14 cellular contexts compared by ENCODE assay signal in the genomic region with DNA sequence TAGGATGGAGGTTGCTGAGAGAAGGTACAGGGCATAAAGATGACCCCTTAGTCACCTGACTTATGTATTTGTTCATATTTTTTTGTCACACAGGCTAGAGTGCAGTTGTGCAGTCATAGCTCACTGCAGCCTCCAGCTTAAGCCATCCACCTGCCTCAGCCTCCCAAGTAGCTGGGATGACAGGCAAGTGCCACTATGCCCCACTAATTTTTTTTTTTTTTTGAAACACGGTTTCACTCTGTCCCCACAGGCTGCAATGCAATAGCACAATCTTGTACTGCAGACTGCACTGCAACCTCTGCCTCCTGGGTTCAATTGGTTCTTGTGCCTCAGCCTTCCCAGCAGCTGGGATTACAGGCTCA. TPM values are rescaled to one million over a fixed set of nuclear protein-coding genes. Genes with fewer than 3 reads are reported as not detected.
A peak's percentile ranks its signal among the peaks of the same experiment; 100 is the strongest.
DNase-seq lines count a peak whose midpoint lies in the region; ATAC-seq, FAIRE-seq and TF ChIP-seq lines count a peak whose summit lies in the region.
"Had no signal": no experiment of that assay in that cellular context is flagged by ENCODE, and none has a peak within 500 bp of the region (broad histone marks: within the 10 kb centered on the region; RNA-seq: fewer than 3 reads in every experiment).

No MANE protein-coding gene starts in this region.

- no peak overlapping the region for H3K27ac Mint-ChIP-seq in progenitor cell of endocrine pancreas

- H3K4me3 ChIP-seq in SK-N-SH (ENCODE audit: low read depth in 2 of 2, low read length in 1 of 2): no peak overlapping the region; a peak in 1 of 4 replicates
- peak overlapping the region; percentile 97 for H3K4me3 ChIP-seq in OCI-LY3 (ENCODE audit: low read length)
- no peak overlapping the region for H3K4me3 ChIP-seq in H1 (ENCODE audit: extremely low read depth in 1 of 4, insufficient read depth in 2 of 4, low read depth in 3 of 4, low read length in 4 of 4)

- 76% methylated on average over 1 of the region's 1 CpG for WGBS in SK-N-SH (ENCODE audit: low lambda C conversion rate)
- WGBS in H1 (ENCODE audit: extremely low coverage in 1 of 2, insufficient coverage in 1 of 2, insufficient read length in 1 of 2, insufficient replicate concordance in 2 of 2, low coverage in 1 of 2, low lambda C conversion rate in 2 of 2, missing lambda C conversion rate in 1 of 2), 2 experiments: 79% methylated on average over 1 of the region's 1 CpG; no CpG with 5 or more reads in 1 of the 2 experiments

- H2AFZ ChIP-seq in SK-N-SH (ENCODE audit: low read depth) (no peak overlapping the region), OCI-LY3 (ENCODE audit: low read depth, low read length) (no peak overlapping the region), H1 (ENCODE audit: low read length) (no peak overlapping the region)

- peaks cover 45% of the 10 kb centered on the region for H3F3A ChIP-seq in SK-N-SH (replicated peaks; ENCODE audit: insufficient read depth)

- POLR2A ChIA-PET in SK-N-SH (lab: Yijun Ruan, JAX): interaction anchor here (0.6 to 2.7 kb wide), 6 partner anchors 26 to 761 kb away, joined by 3 to 19 read pairs (median 4); a partner anchor contains a TSS
- POLR2A ChIA-PET in H1 (lab: Charles Lee; ENCODE audit: partially characterized antibody): interaction anchor here (0.6 to 4.1 kb wide), 21 partner anchors 8 to 53 kb away, joined by 3 to 68 read pairs (median 4); a partner anchor contains a TSS

- H3K4me3 Mint-ChIP-seq in progenitor cell of endocrine pancreas (ENCODE audit: low read depth): peak overlapping the region; percentile 76

- H3K4me1 Mint-ChIP-seq in progenitor cell of endocrine pancreas (ENCODE audit: low read depth): peaks cover 5% of the 10 kb centered on the region

- no peak for TF ChIP-seq CTCF in SK-N-SH (IDR thresholded peaks at IDR 0.05)
- TF ChIP-seq CTCF in OCI-LY3 (IDR thresholded peaks at IDR 0.05; ENCODE audit: low read depth, low read length): no peak
- no peak for TF ChIP-seq CTCF in H1 (IDR thresholded peaks at IDR 0.05; ENCODE audit: control extremely low read depth in 1 of 3, insufficient read depth in 1 of 3, low read depth in 1 of 3, low read length in 3 of 3)
- TF ChIP-seq CTCF in progenitor cell of endocrine pancreas (IDR thresholded peaks at IDR 0.05; ENCODE audit: unreplicated experiment): no peak

- DNase-seq in SK-N-SH: no peak
- DNase-seq in H1 (ENCODE audit: low read depth in 1 of 2, low spot score in 2 of 2): no peak
- no peak for DNase-seq in progenitor cell of endocrine pancreas (ENCODE audit: low spot score, unreplicated experiment)
- DNase-seq in kidney glomerular epithelial cell (lab: John Stamatoyannopoulos, UW): no peak
- DNase-seq in GM03348 (ENCODE audit: low spot score): no peak
- DNase-seq: GF-D8, GOT3, NCI-H526 treated with DMSO at 0.1 percent for 48 hours, thyroid gland had no signal

- H2BK20ac ChIP-seq in H1 (ENCODE audit: low read length): no peak overlapping the region

- H3K23me2 ChIP-seq in H1 (ENCODE audit: low read depth, low read length): peaks cover 8% of the 10 kb centered on the region; the same call in 1 of the 2 replicates

- no peaks in the 10 kb centered on the region for H3K27me3 ChIP-seq in SK-N-SH (ENCODE audit: insufficient read depth)
- H3K27me3 ChIP-seq in OCI-LY3 (ENCODE audit: low read depth, low read length): no peaks in the 10 kb centered on the region
- peaks cover 0 to 11% (median 0%) of the 10 kb centered on the region in 4 experiments; a peak in 2 of 7 replicates for H3K27me3 ChIP-seq in H1 (replicated peaks in 1 of 4; ENCODE audit: control insufficient read depth in 3 of 4, extremely low read depth in 1 of 4, insufficient read depth in 3 of 4, low read length in 3 of 4)
- H3K27me3 ChIP-seq: thyroid gland had no signal

- no peak overlapping the region for H2BK12ac ChIP-seq in H1 (ENCODE audit: low read depth, low read length)

- peaks cover 27% of the 10 kb centered on the region; the same call in 1 of the 2 replicates for H3K79me2 ChIP-seq in SK-N-SH (ENCODE audit: insufficient read depth)
- H3K79me2 ChIP-seq in OCI-LY3 (ENCODE audit: low read length): peaks cover 17% of the 10 kb centered on the region
- H3K79me2 ChIP-seq in H1 (ENCODE audit: control insufficient read depth in 1 of 2, insufficient read depth in 2 of 2, low read length in 2 of 2): no peaks in the 10 kb centered on the region

- H3K36me3 ChIP-seq in SK-N-SH (replicated peaks in 1 of 2; ENCODE audit: control insufficient read depth in 1 of 2, insufficient read depth in 2 of 2, low read length in 1 of 2) (peaks cover 8 to 16% of the 10 kb centered on the region in 2 experiments), OCI-LY3 (replicated peaks; ENCODE audit: low read depth, low read length) (peaks cover 7% of the 10 kb centered on the region), H1 (ENCODE audit: control insufficient read depth in 2 of 4, insufficient read depth in 4 of 4, low read length in 3 of 4) (no peaks in the 10 kb centered on the region)
- H3K36me3 ChIP-seq: thyroid gland had no signal

- H3K9me3 ChIP-seq in SK-N-SH (no peaks in the 10 kb centered on the region), OCI-LY3 (ENCODE audit: insufficient read depth, low read length) (no peaks in the 10 kb centered on the region), H1 (ENCODE audit: insufficient read depth in 2 of 2, low read depth in 1 of 2, low read length in 1 of 2) (no peaks in the 10 kb centered on the region)
- H3K9me3 ChIP-seq: thyroid gland had no signal

- no peak overlapping the region for H3K9ac ChIP-seq in SK-N-SH
- peak overlapping the region; percentile 96; the same call in 1 of the 2 replicates for H3K9ac ChIP-seq in OCI-LY3 (ENCODE audit: low read length)
- H3K9ac ChIP-seq in H1 (replicated peaks in 1 of 4; ENCODE audit: extremely low read depth in 1 of 4, low read depth in 3 of 4, low read length in 3 of 4): no peak overlapping the region

- H2BK120ac ChIP-seq in H1 (replicated peaks; ENCODE audit: low read depth, low read length): no peak overlapping the region

- H3K9me3 Mint-ChIP-seq in progenitor cell of endocrine pancreas (ENCODE audit: low read depth): no peaks in the 10 kb centered on the region

- H2BK15ac ChIP-seq in H1 (ENCODE audit: low read length): no peak overlapping the region

- H3K9me2 ChIP-seq in SK-N-SH: no peaks in the 10 kb centered on the region

- ATAC-seq in SK-N-SH treated with all-trans-retinoic acid at 6 μM for 48 hours (no peak), HG03039 (IDR thresholded peaks at IDR 0.05; ENCODE audit: unreplicated experiment) (no peak)
- ATAC-seq: left colon had no signal

- no peak overlapping the region for H3K23ac ChIP-seq in H1 (ENCODE audit: insufficient read length)

- H4K91ac ChIP-seq in H1 (replicated peaks; ENCODE audit: insufficient read length, low read length): no peak overlapping the region

- peaks cover 9% of the 10 kb centered on the region for H3K27me3 Mint-ChIP-seq in progenitor cell of endocrine pancreas

- no peak overlapping the region for H3K14ac ChIP-seq in H1 (ENCODE audit: insufficient read length)

- no peak overlapping the region for H4K8ac ChIP-seq in H1 (ENCODE audit: extremely low read depth, insufficient read depth, low read length)

- no peak for TF ChIP-seq RAD21 in SK-N-SH (IDR thresholded peaks at IDR 0.05; ENCODE audit: low read length)
- TF ChIP-seq RAD21 in H1 (IDR thresholded peaks at IDR 0.05 in 1 of 2, conservative IDR thresholded peaks at IDR 0.05 in 1 of 2; ENCODE audit: low read depth in 2 of 2, low read length in 2 of 2): no peak

- no peaks in the 10 kb centered on the region for H3K36me3 Mint-ChIP-seq in progenitor cell of endocrine pancreas (ENCODE audit: insufficient read depth)

- H3K4me1 ChIP-seq in SK-N-SH (ENCODE audit: control insufficient read depth in 1 of 2, insufficient read depth in 2 of 2, low read depth in 1 of 2, low read length in 1 of 2) (peaks cover 10 to 20% of the 10 kb centered on the region in 2 experiments; a peak in 2 of 4 replicates), OCI-LY3 (ENCODE audit: low read length) (peaks cover 19% of the 10 kb centered on the region), H1 (replicated peaks in 1 of 4; ENCODE audit: control insufficient read depth in 3 of 4, insufficient read depth in 4 of 4, low read length in 3 of 4) (peaks cover 0 to 8% (median 0%) of the 10 kb centered on the region in 4 experiments; a peak in 2 of 7 replicates)

- H4K20me1 ChIP-seq in SK-N-SH (ENCODE audit: insufficient read depth) (no peaks in the 10 kb centered on the region), OCI-LY3 (ENCODE audit: insufficient read depth, low read length) (no peaks in the 10 kb centered on the region), H1 (replicated peaks in 1 of 2; ENCODE audit: control insufficient read depth in 1 of 2, insufficient read depth in 2 of 2, low read length in 2 of 2) (no peaks in the 10 kb centered on the region)

- no peak overlapping the region for H4K5ac ChIP-seq in H1 (ENCODE audit: insufficient read length, low read depth, low read length)

- no peak overlapping the region for H2AK5ac ChIP-seq in H1 (ENCODE audit: low read depth, low read length)

- no peak overlapping the region for H3K56ac ChIP-seq in H1 (replicated peaks; ENCODE audit: insufficient read length, low read depth, low read length)

- H3K4ac ChIP-seq in H1 (replicated peaks; ENCODE audit: insufficient read length, low read depth, low read length): no peak overlapping the region

- H3K4me2 ChIP-seq in SK-N-SH (0 out of 2 replicates have a peak overlapping the region, but pooled peaks have one; percentile 90), OCI-LY3 (ENCODE audit: low read length) (peak overlapping the region; percentile 90), H1 (ENCODE audit: insufficient read depth in 1 of 2, low read depth in 2 of 2, low read length in 2 of 2) (peak overlapping the region; percentile 74 to 90; a peak in 2 of 4 replicates)

- no peak overlapping the region for H3K18ac ChIP-seq in H1 (ENCODE audit: extremely low read depth, low read length)

- H3K79me1 ChIP-seq in H1 (ENCODE audit: low read depth, low read length): no peaks in the 10 kb centered on the region

- H2BK5ac ChIP-seq in H1 (ENCODE audit: low read depth, low read length): no peak overlapping the region

- FAIRE-seq in H1 (lab: Jason Lieb, UNC): no peak
- FAIRE-seq: A204.1 had no signal

- no peak for TF ChIP-seq POLR2A in H1 (IDR thresholded peaks at IDR 0.05; ENCODE audit: control extremely low read depth in 1 of 2, low read depth in 2 of 2, low read length in 2 of 2)

- CTCF ChIA-PET in SK-N-SH (lab: Yijun Ruan, JAX) (interaction anchor here (0.6 to 13.6 kb wide), 15 partner anchors 11 to 577 kb away, joined by 3 to 262 read pairs (median 5); a partner anchor contains a TSS), H1 (lab: Charles Lee; ENCODE audit: partially characterized antibody) (interaction anchor here (0.5 to 9.0 kb wide), 14 partner anchors 17 to 215 kb away, joined by 3 to 108 read pairs (median 4); a partner anchor contains a TSS)

- TF ChIP-seq EP300 in SK-N-SH (IDR thresholded peaks at IDR 0.05; ENCODE audit: borderline replicate concordance in 1 of 2, low read depth in 1 of 2, low read length in 1 of 2) (no peak), H1 (IDR thresholded peaks at IDR 0.05; ENCODE audit: borderline replicate concordance in 1 of 2, low read depth in 2 of 2, low read length in 2 of 2) (no peak)

- no peak overlapping the region for H3K27ac ChIP-seq in SK-N-SH (ENCODE audit: low read depth in 2 of 2, low read length in 1 of 2)
- no peak overlapping the region for H3K27ac ChIP-seq in OCI-LY3 (ENCODE audit: low read length)
- no peak overlapping the region for H3K27ac ChIP-seq in H1 (ENCODE audit: low read depth, low read length)

RNA-seq across cellular contexts. Expression of a gene that starts 1.8 kb away (rescaled TPM):
- polyA plus RNA-seq in SK-N-SH (2012; rRNA removed): 2.5 and 4.4 TPM in 2 replicates
- polyA plus RNA-seq in SK-N-SH (2012; cell fraction: cytosol; rRNA removed): 2.1 and 3.3 TPM in 2 replicates
- 4.8 and 7.9 TPM in 2 replicates for polyA plus RNA-seq in SK-N-SH (2012; cell fraction: nucleus; rRNA removed)
- 1.7 TPM in 2 replicates for total RNA-seq in H1 (2021; fragmentation: NEBNext Ultra II Directional; extraction: Animal tissue kit (Norgen Biotek cat#: 25700))
- polyA plus RNA-seq in H1 (2011; rRNA removed): 1.00 and 1.2 TPM in 2 replicates
- 1.5 TPM for polyA plus RNA-seq in H1 (2011; cell fraction: cytosol; rRNA removed)
- 1.4 TPM for polyA plus RNA-seq in H1 (2011; cell fraction: nucleus; rRNA removed)
- polyA plus RNA-seq in H1 (2012, experiment 1 of 2): 0.39 to 1.6 TPM (median 1.1 TPM) in 4 replicates
- 0.67 TPM for polyA plus RNA-seq in H1 (2012, experiment 2 of 2)
- polyA plus RNA-seq in H1 (2013, experiment 1 of 2): 1.3 TPM
- polyA plus RNA-seq in H1 (2013, experiment 2 of 2): 1.3 TPM
- 0.10 and 0.57 TPM in 2 replicates for polyA minus RNA-seq in H1 (2011; rRNA and poly(A)+ RNA removed)
- not detected for polyA minus RNA-seq in H1 (2011; cell fraction: cytosol; rRNA and poly(A)+ RNA removed)
- 1.5 TPM for polyA minus RNA-seq in H1 (2011; cell fraction: nucleus; rRNA and poly(A)+ RNA removed)
- 1.6 and 2.2 TPM in 2 replicates for total RNA-seq in progenitor cell of endocrine pancreas

RNA-seq across cellular contexts. Expression of a gene that starts 9.1 kb away (rescaled TPM):
- polyA plus RNA-seq in SK-N-SH (2012; rRNA removed) (52.0 and 65.0 TPM in 2 replicates), H1 (2011; rRNA removed) (9.1 and 10.2 TPM in 2 replicates)
- 59.0 and 61.0 TPM in 2 replicates for polyA plus RNA-seq in SK-N-SH (2012; cell fraction: cytosol; rRNA removed)
- polyA plus RNA-seq in SK-N-SH (2012; cell fraction: nucleus; rRNA removed): 35.8 and 57.2 TPM in 2 replicates
- 15.3 and 15.9 TPM in 2 replicates for total RNA-seq in H1 (2021; fragmentation: NEBNext Ultra II Directional; extraction: Animal tissue kit (Norgen Biotek cat#: 25700))
- polyA plus RNA-seq in H1 (2011; cell fraction: cytosol; rRNA removed): 15.9 TPM
- 11.4 TPM for polyA plus RNA-seq in H1 (2011; cell fraction: nucleus; rRNA removed)
- polyA plus RNA-seq in H1 (2012, experiment 1 of 2): 18.3 to 21.4 TPM (median 19.8 TPM) in 4 replicates
- 7.7 TPM for polyA plus RNA-seq in H1 (2012, experiment 2 of 2)
- polyA plus RNA-seq in H1 (2013, experiment 1 of 2): 14.0 TPM
- 17.1 TPM for polyA plus RNA-seq in H1 (2013, experiment 2 of 2)
- polyA minus RNA-seq in H1 (2011; rRNA and poly(A)+ RNA removed): 8.2 and 8.3 TPM in 2 replicates
- polyA minus RNA-seq in H1 (2011; cell fraction: cytosol; rRNA and poly(A)+ RNA removed): 5.3 TPM
- 6.8 TPM for polyA minus RNA-seq in H1 (2011; cell fraction: nucleus; rRNA and poly(A)+ RNA removed)
- 22.5 and 25.5 TPM in 2 replicates for total RNA-seq in progenitor cell of endocrine pancreas

RNA-seq across cellular contexts. Expression of a gene that starts 9.4 kb away (rescaled TPM):
- polyA plus RNA-seq in SK-N-SH (2012; rRNA removed) (31.7 and 70.5 TPM in 2 replicates), H1 (2011; rRNA removed) (66.7 and 113 TPM in 2 replicates)
- polyA plus RNA-seq in SK-N-SH (2012; cell fraction: cytosol; rRNA removed): 27.8 and 39.3 TPM in 2 replicates
- 97.8 and 115 TPM in 2 replicates for polyA plus RNA-seq in SK-N-SH (2012; cell fraction: nucleus; rRNA removed)
- 101 and 109 TPM in 2 replicates for total RNA-seq in H1 (2021; fragmentation: NEBNext Ultra II Directional; extraction: Animal tissue kit (Norgen Biotek cat#: 25700))
- polyA plus RNA-seq in H1 (2011; cell fraction: cytosol; rRNA removed): 29.4 TPM
- 79.1 TPM for polyA plus RNA-seq in H1 (2011; cell fraction: nucleus; rRNA removed)
- 71.9 to 120 TPM (median 110 TPM) in 4 replicates for polyA plus RNA-seq in H1 (2012, experiment 1 of 2)
- polyA plus RNA-seq in H1 (2012, experiment 2 of 2): 110 TPM
- polyA plus RNA-seq in H1 (2013, experiment 1 of 2): 68.1 TPM
- 69.5 TPM for polyA plus RNA-seq in H1 (2013, experiment 2 of 2)
- polyA minus RNA-seq in H1 (2011; rRNA and poly(A)+ RNA removed): 37.5 and 55.6 TPM in 2 replicates
- 42.3 TPM for polyA minus RNA-seq in H1 (2011; cell fraction: cytosol; rRNA and poly(A)+ RNA removed)
- polyA minus RNA-seq in H1 (2011; cell fraction: nucleus; rRNA and poly(A)+ RNA removed): 32.4 TPM
- 79.6 and 91.2 TPM in 2 replicates for total RNA-seq in progenitor cell of endocrine pancreas

RNA-seq across cellular contexts. Expression of a gene that starts 20.1 kb away (rescaled TPM):
- 600 and 630 TPM in 2 replicates for polyA plus RNA-seq in SK-N-SH (2012; rRNA removed)
- polyA plus RNA-seq in SK-N-SH (2012; cell fraction: cytosol; rRNA removed): 369 and 475 TPM in 2 replicates
- polyA plus RNA-seq in SK-N-SH (2012; cell fraction: nucleus; rRNA removed): 373 and 722 TPM in 2 replicates
- total RNA-seq in H1 (2021; fragmentation: NEBNext Ultra II Directional; extraction: Animal tissue kit (Norgen Biotek cat#: 25700)): 153 and 161 TPM in 2 replicates
- polyA plus RNA-seq in H1 (2011; rRNA removed): 622 and 735 TPM in 2 replicates
- polyA plus RNA-seq in H1 (2011; cell fraction: cytosol; rRNA removed): 505 TPM
- polyA plus RNA-seq in H1 (2011; cell fraction: nucleus; rRNA removed): 363 TPM
- 152 to 293 TPM (median 281 TPM) in 4 replicates for polyA plus RNA-seq in H1 (2012, experiment 1 of 2)
- 327 TPM for polyA plus RNA-seq in H1 (2012, experiment 2 of 2)
- 160 TPM for polyA plus RNA-seq in H1 (2013, experiment 1 of 2)
- 154 TPM for polyA plus RNA-seq in H1 (2013, experiment 2 of 2)
- 44.3 and 46.6 TPM in 2 replicates for polyA minus RNA-seq in H1 (2011; rRNA and poly(A)+ RNA removed)
- polyA minus RNA-seq in H1 (2011; cell fraction: cytosol; rRNA and poly(A)+ RNA removed): 43.1 TPM
- 53.3 TPM for polyA minus RNA-seq in H1 (2011; cell fraction: nucleus; rRNA and poly(A)+ RNA removed)
- total RNA-seq in progenitor cell of endocrine pancreas: 106 and 116 TPM in 2 replicates

RNA-seq across cellular contexts. Expression of a gene that starts 27.1 kb away (rescaled TPM):
- polyA plus RNA-seq in SK-N-SH (2012; rRNA removed) (35.0 and 39.2 TPM in 2 replicates), H1 (2011; rRNA removed) (15.9 and 16.6 TPM in 2 replicates)
- polyA plus RNA-seq in SK-N-SH (2012; cell fraction: cytosol; rRNA removed): 22.7 and 25.0 TPM in 2 replicates
- 110 and 133 TPM in 2 replicates for polyA plus RNA-seq in SK-N-SH (2012; cell fraction: nucleus; rRNA removed)
- 15.2 and 15.8 TPM in 2 replicates for total RNA-seq in H1 (2021; fragmentation: NEBNext Ultra II Directional; extraction: Animal tissue kit (Norgen Biotek cat#: 25700))
- 12.1 TPM for polyA plus RNA-seq in H1 (2011; cell fraction: cytosol; rRNA removed)
- polyA plus RNA-seq in H1 (2011; cell fraction: nucleus; rRNA removed): 38.5 TPM
- 14.4 to 21.1 TPM (median 19.3 TPM) in 4 replicates for polyA plus RNA-seq in H1 (2012, experiment 1 of 2)
- 19.6 TPM for polyA plus RNA-seq in H1 (2012, experiment 2 of 2)
- polyA plus RNA-seq in H1 (2013, experiment 1 of 2): 10.8 TPM
- polyA plus RNA-seq in H1 (2013, experiment 2 of 2): 11.6 TPM
- polyA minus RNA-seq in H1 (2011; rRNA and poly(A)+ RNA removed): 12.8 and 16.5 TPM in 2 replicates
- polyA minus RNA-seq in H1 (2011; cell fraction: cytosol; rRNA and poly(A)+ RNA removed): 8.6 TPM
- 12.6 TPM for polyA minus RNA-seq in H1 (2011; cell fraction: nucleus; rRNA and poly(A)+ RNA removed)
- total RNA-seq in progenitor cell of endocrine pancreas: 34.0 and 36.0 TPM in 2 replicates
